ENCODE assay signal across 8 cellular contexts in the genomic region with DNA sequence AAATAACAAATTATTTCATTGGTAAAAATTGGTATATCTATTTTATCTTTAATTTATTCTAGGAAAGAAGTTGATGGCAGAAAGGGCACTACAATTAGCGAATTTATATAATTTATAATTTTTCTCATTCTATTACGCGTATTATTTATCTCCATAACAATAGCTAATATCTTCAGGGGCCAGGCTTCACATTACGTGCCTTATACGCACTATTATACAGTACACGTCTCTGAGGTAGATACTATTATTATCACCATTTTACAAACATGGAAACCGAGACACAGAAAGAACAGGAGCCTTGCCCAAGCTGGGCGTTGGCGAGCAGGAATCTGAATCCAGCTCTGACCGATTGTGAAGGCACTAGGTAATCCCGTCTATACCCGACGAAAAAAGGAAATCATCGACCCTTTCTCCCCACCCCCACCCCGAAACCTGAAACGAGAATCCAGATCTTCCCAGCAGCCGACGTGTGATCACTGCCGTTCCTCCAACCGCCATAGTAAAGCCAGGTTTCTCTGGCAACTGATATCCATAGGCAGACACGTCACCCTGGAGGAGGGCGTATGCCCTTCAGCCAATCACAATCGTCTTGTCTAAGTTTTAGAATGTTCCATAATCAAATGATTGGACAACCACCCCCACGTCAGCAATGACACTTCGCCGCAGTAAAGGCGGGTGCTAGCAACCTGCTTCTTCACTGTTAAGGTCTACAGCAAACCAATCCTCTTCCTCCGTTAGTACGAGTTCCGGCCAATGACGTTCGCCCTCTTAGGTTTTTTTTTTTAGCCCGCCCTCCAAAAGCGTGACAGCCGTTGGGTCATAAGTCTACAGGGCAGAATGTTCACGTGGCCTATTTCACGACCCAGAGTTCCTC. TPM values are rescaled to one million over a fixed set of nuclear protein-coding genes. Genes with fewer than 3 reads are reported as not detected.
DNase-seq lines count a peak whose midpoint lies in the region; ATAC-seq and TF ChIP-seq lines count a peak whose summit lies in the region.

A gene with protein sequence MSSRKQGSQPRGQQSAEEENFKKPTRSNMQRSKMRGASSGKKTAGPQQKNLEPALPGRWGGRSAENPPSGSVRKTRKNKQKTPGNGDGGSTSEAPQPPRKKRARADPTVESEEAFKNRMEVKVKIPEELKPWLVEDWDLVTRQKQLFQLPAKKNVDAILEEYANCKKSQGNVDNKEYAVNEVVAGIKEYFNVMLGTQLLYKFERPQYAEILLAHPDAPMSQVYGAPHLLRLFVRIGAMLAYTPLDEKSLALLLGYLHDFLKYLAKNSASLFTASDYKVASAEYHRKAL (minus strand): TSS at position 501 of the 874 bp plus-strand sequence. CDS start 9,672 bp downstream, outside the sequence.

- intact Hi-C loops in esophagus squamous epithelium (cut with DNase I) = no loop called here

- H4K20me1 ChIP-seq in KMS-11 (ENCODE audit: insufficient read depth) = no peaks in the 10 kb centered on the region

- peaks cover 29% of the 10 kb centered on the region for H3K79me2 ChIP-seq in KMS-11 (ENCODE audit: insufficient read depth, low read depth)

- peak within 1 kb of the TSS; percentile 70 for H3K4me3 Mint-ChIP-seq in stimulated activated memory B cell treated with anti-CD40 and anti-IgM and Interleukin-4, amounts not matched to agents 10 μg/mL and 1 μg/mL and 100 μg/mL, for 72 hours

- no peak within 1 kb of the TSS for H3K27ac Mint-ChIP-seq in stimulated activated memory B cell treated with anti-CD40 and anti-IgM and Interleukin-4, amounts not matched to agents 10 μg/mL and 1 μg/mL and 100 μg/mL, for 72 hours

- H3K4me1 Mint-ChIP-seq in stimulated activated memory B cell treated with anti-CD40 and anti-IgM and Interleukin-4, amounts not matched to agents 10 μg/mL and 1 μg/mL and 100 μg/mL, for 72 hours = no peaks in the 10 kb centered on the region

- peak; percentile 92 for ATAC-seq in GM21737 (IDR thresholded peaks at IDR 0.05; ENCODE audit: unreplicated experiment)
- peak; percentile 98 for ATAC-seq in stimulated activated memory B cell treated with anti-CD40 and anti-IgM and Interleukin-4, amounts not matched to agents 10 μg/mL and 1 μg/mL and 100 μg/mL, for 72 hours

- H3K9me3 Mint-ChIP-seq in stimulated activated memory B cell treated with anti-CD40 and anti-IgM and Interleukin-4, amounts not matched to agents 10 μg/mL and 1 μg/mL and 100 μg/mL, for 72 hours = no peaks in the 10 kb centered on the region

- WGBS in esophagus squamous epithelium, 2 donors = 0 to 26% methylated on average over 32 to 33 of the region's 37 CpGs

- peak; percentile 93 for DNase-seq in DMS79 (lab: John Stamatoyannopoulos, UW)
- DNase-seq in Peyer's patch = peak; percentile 85 to 96 (median 86)
- DNase-seq in activated T-cell treated with anti-CD3 and anti-CD28 coated beads, Interleukin-2, amount 50 U/mL, for 48 hours = peak; percentile 78 to 85
- peak; percentile 60 for DNase-seq in esophagus squamous epithelium (lab: John Stamatoyannopoulos, UW)
- DNase-seq in myocyte (ENCODE audit: low read depth) = peak; percentile 97

- H3K4me1 ChIP-seq in KMS-11 (ENCODE audit: low read depth, poor library complexity, severe bottlenecking) (peaks cover 14% of the 10 kb centered on the region), Peyer's patch (no peaks in the 10 kb centered on the region), esophagus squamous epithelium (peaks cover 0 to 31% (median 0%) of the 10 kb centered on the region in 3 donors)

- H3K9me3 ChIP-seq in Peyer's patch (no peaks in the 10 kb centered on the region), esophagus squamous epithelium (no peaks in the 10 kb centered on the region)

- H3K27ac ChIP-seq in KMS-11 = peak within 1 kb of the TSS; percentile 99
- H3K27ac ChIP-seq in Peyer's patch = peak within 1 kb of the TSS; percentile 86 to 98 (median 93)
- H3K27ac ChIP-seq in esophagus squamous epithelium = peak within 1 kb of the TSS; percentile 88 to 95 (median 94)

- no peaks in the 10 kb centered on the region for H3K27me3 Mint-ChIP-seq in stimulated activated memory B cell treated with anti-CD40 and anti-IgM and Interleukin-4, amounts not matched to agents 10 μg/mL and 1 μg/mL and 100 μg/mL, for 72 hours

- H3K36me3 ChIP-seq in KMS-11 (ENCODE audit: insufficient read depth) (no peaks in the 10 kb centered on the region; the same call in 1 of the 2 replicates), Peyer's patch (peaks cover 0 to 9% (median 0%) of the 10 kb centered on the region in 3 donors), esophagus squamous epithelium (peaks cover 0 to 36% (median 0%) of the 10 kb centered on the region in 3 donors)

- H3K4me2 ChIP-seq in KMS-11 = peak within 1 kb of the TSS; percentile 80

- peak within 1 kb of the TSS; percentile 86 for H2AFZ ChIP-seq in KMS-11 (ENCODE audit: low read depth)

- peak within 1 kb of the TSS; percentile 99 for H3K9ac ChIP-seq in KMS-11

- H3K27me3 ChIP-seq in KMS-11 (ENCODE audit: insufficient read depth, low read depth) (no peaks in the 10 kb centered on the region), Peyer's patch (no peaks in the 10 kb centered on the region), esophagus squamous epithelium (no peaks in the 10 kb centered on the region)

- peaks cover 6% of the 10 kb centered on the region for H3K36me3 Mint-ChIP-seq in stimulated activated memory B cell treated with anti-CD40 and anti-IgM and Interleukin-4, amounts not matched to agents 10 μg/mL and 1 μg/mL and 100 μg/mL, for 72 hours

- peak; percentile 63 to 83 for TF ChIP-seq POLR2A in Peyer's patch (IDR thresholded peaks at IDR 0.05)
- peak in 3 of 4 donors; percentile 81 to 94 (median 83) for TF ChIP-seq POLR2A in esophagus squamous epithelium (IDR thresholded peaks at IDR 0.05)

- H3K4me3 ChIP-seq in KMS-11 (IDR thresholded peaks at IDR 0.05; ENCODE audit: insufficient read depth, low read depth, low read length) = no peak within 1 kb of the TSS
- H3K4me3 ChIP-seq in Peyer's patch = peak within 1 kb of the TSS; percentile 46 to 71 (median 59)
- peak within 1 kb of the TSS; percentile 44 to 63 (median 59) for H3K4me3 ChIP-seq in esophagus squamous epithelium

- TF ChIP-seq CTCF in KMS-11 (conservative IDR thresholded peaks at IDR 0.05; ENCODE audit: low read depth, low read length) (no peak), Peyer's patch (IDR thresholded peaks at IDR 0.05) (no peak), esophagus squamous epithelium (IDR thresholded peaks at IDR 0.05) (no peak)

RNA-seq across cellular contexts. Expression of the gene that starts here (rescaled TPM):
- 100 to 1,000 TPM; 113 to 280 (median 168) TPM for total RNA-seq in Peyer's patch
- 100 to 1,000 TPM; 189 to 240 (median 235) TPM for total RNA-seq in esophagus squamous epithelium
- 769 and 841 TPM in 2 replicates for total RNA-seq in myocyte
- 424 TPM for polyA plus RNA-seq in myocyte (2012)
